In the genomic region with DNA sequence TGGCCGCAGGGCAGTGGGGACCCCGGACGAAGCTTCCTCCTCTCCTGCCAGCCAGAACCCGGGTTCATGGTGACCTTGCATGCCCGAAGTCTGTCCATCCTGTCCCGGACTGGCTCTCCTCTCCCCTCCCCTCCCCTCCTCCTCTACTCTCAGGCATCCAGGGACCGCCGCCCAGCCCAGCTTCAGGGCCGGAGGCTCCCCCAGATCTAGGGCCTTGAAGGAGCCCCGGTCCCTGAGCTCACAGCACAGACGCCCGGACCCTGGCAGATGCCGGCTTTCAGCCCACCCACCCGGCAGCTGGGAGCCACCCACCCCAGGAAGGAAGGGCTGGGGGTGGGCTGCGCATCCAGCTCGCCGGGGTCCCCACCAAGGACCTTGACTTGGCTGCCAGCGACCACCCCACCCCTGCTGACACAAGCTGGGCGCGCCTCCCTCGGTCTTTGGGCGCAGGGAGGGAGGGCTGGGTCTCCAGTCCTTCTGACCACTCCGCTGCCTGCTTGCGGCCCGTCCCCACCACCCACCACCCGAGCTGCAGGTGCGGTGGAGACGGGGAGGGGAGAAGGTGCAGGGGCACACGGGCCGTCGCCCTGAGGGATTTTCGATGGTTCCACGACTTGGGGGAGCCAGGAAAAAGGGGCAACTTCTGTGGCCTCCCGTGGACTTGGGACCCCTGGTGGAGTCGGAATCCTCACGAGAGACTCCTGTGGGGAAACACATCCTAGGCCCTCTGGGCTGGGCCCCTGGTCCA, we compare ENCODE assay signal across 11 cellular contexts. TPM values are rescaled to one million over a fixed set of nuclear protein-coding genes. Genes with fewer than 3 reads are reported as not detected.
DNase-seq lines count a peak whose midpoint lies in the region; ATAC-seq and TF ChIP-seq lines count a peak whose summit lies in the region.
"Had no signal": no experiment of that assay in that cellular context is flagged by ENCODE, and none has a peak within 500 bp of the region (broad histone marks: within the 10 kb centered on the region; RNA-seq: fewer than 3 reads in every experiment).

No MANE protein-coding gene starts in this region.

- no peaks in the 10 kb centered on the region for H3K79me2 ChIP-seq in parathyroid adenoma

- H3K36me3 ChIP-seq in SJCRH30 (no peaks in the 10 kb centered on the region), parathyroid adenoma (ENCODE audit: control insufficient read depth, insufficient read depth, low read length) (no peaks in the 10 kb centered on the region)

- H3K27ac ChIP-seq in SJCRH30 (no peak overlapping the region; the same call in 1 of the 2 replicates), parathyroid adenoma (no peak overlapping the region)

- peak overlapping the region; percentile 34 for H3K4me2 ChIP-seq in parathyroid adenoma (ENCODE audit: low read length)

- no peaks in the 10 kb centered on the region for H3K9me3 ChIP-seq in SJCRH30 (replicated peaks)
- H3K9me3 ChIP-seq in parathyroid adenoma (ENCODE audit: control insufficient read depth, low read length), result no peaks in the 10 kb centered on the region

- H3K9ac ChIP-seq in parathyroid adenoma, result no peak overlapping the region

- H3K27me3 ChIP-seq in SJCRH30 (no peaks in the 10 kb centered on the region), parathyroid adenoma (ENCODE audit: control insufficient read depth, insufficient read depth, low read length) (no peaks in the 10 kb centered on the region)

- DNase-seq in 8988T, result peak; percentile 56
- peak in 1 of 2 experiments; percentile 47 for DNase-seq in SJCRH30
- DNase-seq in left cardiac atrium, result no peak
- no peak for DNase-seq in NCI-H446 (lab: John Stamatoyannopoulos, UW)
- no peak for DNase-seq in NCI-H226
- no peak for DNase-seq in nucleus accumbens (lab: John Stamatoyannopoulos, UW)
- DNase-seq: NCI-H2081, posterior cingulate gyrus had no signal

- intact Hi-C loops in left cardiac atrium (cut with DNase I), result loop anchor here in 1 of 2 donors (5.0 kb wide), 1 partner anchor 33 kb away; no protein-coding TSS in a partner anchor

- H3K4me3 ChIP-seq in SJCRH30 (peak overlapping the region; percentile 48), parathyroid adenoma (ENCODE audit: low read depth, low read length) (no peak overlapping the region)

- H3K4me1 ChIP-seq in SJCRH30 (peaks cover 25% of the 10 kb centered on the region), parathyroid adenoma (peaks cover 14% of the 10 kb centered on the region)

- no peak for TF ChIP-seq CTCF in parathyroid adenoma (IDR thresholded peaks at IDR 0.05)

- peak overlapping the region; percentile 42 for H2AFZ ChIP-seq in parathyroid adenoma

- ATAC-seq in left cardiac atrium (peak; percentile 2), HG03354 (IDR thresholded peaks at IDR 0.05; ENCODE audit: poor library complexity, severe bottlenecking, unreplicated experiment) (no peak)

RNA-seq across cellular contexts. Expression of gene ABHD16B, which starts 5.8 kb away (rescaled TPM):
- not detected in 2 replicates for total RNA-seq in SJCRH30 (2014; rRNA removed; shearing (Covaris generic))
- not detected for total RNA-seq in left cardiac atrium
- total RNA-seq: liver had no signal

RNA-seq across cellular contexts. Expression of gene TPD52L2, which starts 9.5 kb away (rescaled TPM):
- total RNA-seq in SJCRH30 (2014; rRNA removed; shearing (Covaris generic)), result 96.4 and 105 TPM in 2 replicates
- total RNA-seq in left cardiac atrium, result 10 to 100 TPM; 67.5 to 68.7 TPM

RNA-seq across cellular contexts. Expression of gene ZBTB46, which starts 24.5 kb away (rescaled TPM):
- total RNA-seq in SJCRH30 (2014; rRNA removed; shearing (Covaris generic)), result 4.0 and 5.0 TPM in 2 replicates
- 10 to 100 TPM; 12.7 to 17.0 TPM for total RNA-seq in left cardiac atrium

RNA-seq across cellular contexts. Expression of gene DNAJC5, which starts 39.4 kb away (rescaled TPM):
- total RNA-seq in SJCRH30 (2014; rRNA removed; shearing (Covaris generic)), result 79.6 and 81.1 TPM in 2 replicates
- total RNA-seq in left cardiac atrium, result 10 to 100 TPM; 41.9 to 53.4 TPM
